In the genomic region with DNA sequence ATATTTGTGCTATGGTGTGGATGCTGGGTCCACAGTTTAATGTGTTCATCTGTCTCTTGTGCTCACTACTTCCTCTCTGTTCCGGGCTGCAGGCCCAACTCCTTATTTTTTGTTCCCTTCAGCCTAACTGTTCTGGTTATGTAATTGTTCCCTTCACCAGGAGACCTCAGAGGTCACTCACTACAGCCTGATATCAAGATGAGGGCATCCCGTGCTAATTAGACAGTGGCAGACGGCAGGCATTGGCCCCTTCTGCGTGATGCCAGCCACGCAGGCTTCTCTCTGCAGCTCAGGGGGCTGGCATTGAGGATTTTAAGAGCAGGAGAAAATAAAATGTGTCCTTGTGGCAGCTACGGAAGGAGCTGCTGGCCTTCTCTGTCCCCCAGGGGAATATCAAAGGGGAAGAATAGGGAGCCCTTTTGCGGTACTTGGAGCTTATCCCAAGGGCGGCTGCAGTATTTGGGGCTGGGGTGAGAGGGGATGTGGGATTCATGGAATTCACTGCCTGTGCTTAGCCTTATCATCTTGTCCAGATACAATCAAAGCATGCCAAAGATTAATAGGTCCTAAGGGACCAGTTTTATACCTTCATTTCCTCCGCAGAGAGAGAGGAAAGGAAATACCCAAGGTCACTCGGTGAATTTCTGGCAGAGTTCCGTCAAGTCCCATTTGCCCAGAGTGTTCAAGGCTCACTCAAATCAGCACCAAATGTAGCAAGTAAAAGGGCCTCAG, we compare ENCODE assay signal across 13 cellular contexts.
"Had no signal": no experiment of that assay in that cellular context is flagged by ENCODE, and none has a peak within 500 bp of the region (broad histone marks: within the 10 kb centered on the region; RNA-seq: fewer than 3 reads in every experiment).

No MANE protein-coding gene starts in this region.

- H3K4me3 Mint-ChIP-seq: activated naive CD8-positive, alpha-beta T cell treated with anti-CD3 and anti-CD28 coated beads for 36 hours; activated T-cell treated with anti-CD3 and anti-CD28 coated beads, Interleukin-2, amount 50 U/mL, for 4 hours; nephron; T-helper 2 cell treated with Interferon-gamma antibody and Interleukin-4, amounts not matched to agents 5 μg/mL and 100 μg/mL, for 36 hours had no signal

- H3K4me1 Mint-ChIP-seq: activated naive CD8-positive, alpha-beta T cell treated with anti-CD3 and anti-CD28 coated beads for 36 hours; nephron had no signal

- H3K27ac ChIP-seq: transverse colon had no signal

- H3K27me3 Mint-ChIP-seq: activated naive CD8-positive, alpha-beta T cell treated with anti-CD3 and anti-CD28 coated beads for 36 hours had no signal

- FAIRE-seq: astrocyte had no signal

- H3K36me3 ChIP-seq: transverse colon had no signal

- DNase-seq: activated CD4-positive, alpha-beta T cell treated with anti-CD3 and anti-CD28 coated beads, Interleukin-2, amount 50 U/mL, for 4 hours; activated CD4-positive, CD25-positive, alpha-beta regulatory T cell treated with anti-CD3 and anti-CD28 coated beads, Interleukin-2, amount 50 U/mL, for 72 hours; activated gamma-delta T cell; activated naive CD8-positive, alpha-beta T cell treated with anti-CD3 and anti-CD28 coated beads for 36 hours; activated T-cell treated with anti-CD3 and anti-CD28 coated beads, Interleukin-2, amount 50 U/mL, for 4 hours; cortex of kidney; effector memory CD4-positive, alpha-beta T cell; mesenchymal stem cell; occipital lobe; transverse colon had no signal

- ATAC-seq: activated T-cell treated with anti-CD3 and anti-CD28 coated beads, Interleukin-2, amount 50 U/mL, for 4 hours had no signal

- H3K27me3 ChIP-seq: transverse colon had no signal

- H3K27ac Mint-ChIP-seq: activated naive CD8-positive, alpha-beta T cell treated with anti-CD3 and anti-CD28 coated beads for 36 hours; nephron; T-helper 2 cell treated with Interferon-gamma antibody and Interleukin-4, amounts not matched to agents 5 μg/mL and 100 μg/mL, for 36 hours had no signal

- H3K4me1 ChIP-seq: transverse colon had no signal

- H3K4me3 ChIP-seq: transverse colon had no signal
